In genomic region chr5:139671096-139671841, GRCh38 we compare ENCODE assay signal across 1 cellular context.
TF ChIP-seq lines count a peak whose summit lies in the region.

No MANE protein-coding gene starts in this region.

TF ChIP-seq in GM12878, 131 proteins besides CTCF, POLR2A, EP300 and RAD21 (continued from another document and continues in another):
- TF ChIP-seq, protein P1, sequence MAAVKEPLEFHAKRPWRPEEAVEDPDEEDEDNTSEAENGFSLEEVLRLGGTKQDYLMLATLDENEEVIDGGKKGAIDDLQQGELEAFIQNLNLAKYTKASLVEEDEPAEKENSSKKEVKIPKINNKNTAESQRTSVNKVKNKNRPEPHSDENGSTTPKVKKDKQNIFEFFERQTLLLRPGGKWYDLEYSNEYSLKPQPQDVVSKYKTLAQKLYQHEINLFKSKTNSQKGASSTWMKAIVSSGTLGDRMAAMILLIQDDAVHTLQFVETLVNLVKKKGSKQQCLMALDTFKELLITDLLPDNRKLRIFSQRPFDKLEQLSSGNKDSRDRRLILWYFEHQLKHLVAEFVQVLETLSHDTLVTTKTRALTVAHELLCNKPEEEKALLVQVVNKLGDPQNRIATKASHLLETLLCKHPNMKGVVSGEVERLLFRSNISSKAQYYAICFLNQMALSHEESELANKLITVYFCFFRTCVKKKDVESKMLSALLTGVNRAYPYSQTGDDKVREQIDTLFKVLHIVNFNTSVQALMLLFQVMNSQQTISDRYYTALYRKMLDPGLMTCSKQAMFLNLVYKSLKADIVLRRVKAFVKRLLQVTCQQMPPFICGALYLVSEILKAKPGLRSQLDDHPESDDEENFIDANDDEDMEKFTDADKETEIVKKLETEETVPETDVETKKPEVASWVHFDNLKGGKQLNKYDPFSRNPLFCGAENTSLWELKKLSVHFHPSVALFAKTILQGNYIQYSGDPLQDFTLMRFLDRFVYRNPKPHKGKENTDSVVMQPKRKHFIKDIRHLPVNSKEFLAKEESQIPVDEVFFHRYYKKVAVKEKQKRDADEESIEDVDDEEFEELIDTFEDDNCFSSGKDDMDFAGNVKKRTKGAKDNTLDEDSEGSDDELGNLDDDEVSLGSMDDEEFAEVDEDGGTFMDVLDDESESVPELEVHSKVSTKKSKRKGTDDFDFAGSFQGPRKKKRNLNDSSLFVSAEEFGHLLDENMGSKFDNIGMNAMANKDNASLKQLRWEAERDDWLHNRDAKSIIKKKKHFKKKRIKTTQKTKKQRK (IDR thresholded peaks at IDR 0.05; ENCODE audit: low read depth, low read length) = no peak
- TF ChIP-seq IKZF1 (conservative IDR thresholded peaks at IDR 0.05) (peak; percentile 90), USF2 (IDR thresholded peaks at IDR 0.05; ENCODE audit: borderline replicate concordance, low read depth, low read length) (no peak), NR2C1 (IDR thresholded peaks at IDR 0.05) (no peak), SUPT20H (IDR thresholded peaks at IDR 0.05; ENCODE audit: borderline replicate concordance, control insufficient read depth, low read depth, low read length) (no peak), KAT2A (conservative IDR thresholded peaks at IDR 0.05; ENCODE audit: control insufficient read depth, low read depth, low read length) (no peak), HDAC2 (IDR thresholded peaks at IDR 0.05) (no peak), JUND (IDR thresholded peaks at IDR 0.05; ENCODE audit: low read depth, low read length) (no peak), NFIC (IDR thresholded peaks at IDR 0.05; ENCODE audit: low read depth, low read length) (no peak), STAT1 (conservative IDR thresholded peaks at IDR 0.05) (no peak), ZBED1 (IDR thresholded peaks at IDR 0.05; ENCODE audit: borderline replicate concordance) (no peak), ZZZ3 (IDR thresholded peaks at IDR 0.05; ENCODE audit: control insufficient read depth, insufficient read length, low read depth) (no peak), DPF2 (IDR thresholded peaks at IDR 0.05) (peak; percentile 59), CBFB (IDR thresholded peaks at IDR 0.05; ENCODE audit: low read depth) (no peak), MEF2A (IDR thresholded peaks at IDR 0.05; ENCODE audit: insufficient read depth, low read depth, low read length) (0 out of 2 replicates have a peak, but pooled peaks have one; percentile 53), NFXL1 (IDR thresholded peaks at IDR 0.05; ENCODE audit: borderline replicate concordance) (no peak), BMI1 (IDR thresholded peaks at IDR 0.05; ENCODE audit: borderline replicate concordance) (no peak), MYC (IDR thresholded peaks at IDR 0.05; ENCODE audit: insufficient read depth, insufficient read length, insufficient replicate concordance, low read length, severe bottlenecking) (no peak), SIN3A (IDR thresholded peaks at IDR 0.05; ENCODE audit: low read depth, low read length) (no peak), MTA3 (IDR thresholded peaks at IDR 0.05; ENCODE audit: borderline replicate concordance, low read length) (no peak), NRF1 (conservative IDR thresholded peaks at IDR 0.05; ENCODE audit: low read depth, low read length) (no peak), CHD2 (IDR thresholded peaks at IDR 0.05; ENCODE audit: borderline replicate concordance, low read depth, low read length) (no peak), EGR1 (IDR thresholded peaks at IDR 0.05; ENCODE audit: borderline replicate concordance in 1 of 2, low read depth in 2 of 2, low read length in 2 of 2) (peak in 1 of 2 experiments; percentile 59; a peak in 1 of 3 replicates), KDM1A (IDR thresholded peaks at IDR 0.05; ENCODE audit: borderline replicate concordance) (no peak), SUZ12 (IDR thresholded peaks at IDR 0.05; ENCODE audit: unreplicated experiment) (no peak), SMAD5 (IDR thresholded peaks at IDR 0.05; ENCODE audit: low read depth) (no peak), RBBP5 (conservative IDR thresholded peaks at IDR 0.05) (no peak), CHD4 (IDR thresholded peaks at IDR 0.05) (no peak), MYB (IDR thresholded peaks at IDR 0.05; ENCODE audit: borderline replicate concordance, low read depth, low read length) (no peak), POU2F2 (IDR thresholded peaks at IDR 0.05; ENCODE audit: borderline replicate concordance, low read depth, low read length) (no peak), FOS (IDR thresholded peaks at IDR 0.05; ENCODE audit: borderline replicate concordance, extremely low read depth, insufficient read length) (no peak), ZNF384 (IDR thresholded peaks at IDR 0.05; ENCODE audit: borderline replicate concordance, low read depth, low read length) (no peak)
- TF ChIP-seq, protein P2, sequence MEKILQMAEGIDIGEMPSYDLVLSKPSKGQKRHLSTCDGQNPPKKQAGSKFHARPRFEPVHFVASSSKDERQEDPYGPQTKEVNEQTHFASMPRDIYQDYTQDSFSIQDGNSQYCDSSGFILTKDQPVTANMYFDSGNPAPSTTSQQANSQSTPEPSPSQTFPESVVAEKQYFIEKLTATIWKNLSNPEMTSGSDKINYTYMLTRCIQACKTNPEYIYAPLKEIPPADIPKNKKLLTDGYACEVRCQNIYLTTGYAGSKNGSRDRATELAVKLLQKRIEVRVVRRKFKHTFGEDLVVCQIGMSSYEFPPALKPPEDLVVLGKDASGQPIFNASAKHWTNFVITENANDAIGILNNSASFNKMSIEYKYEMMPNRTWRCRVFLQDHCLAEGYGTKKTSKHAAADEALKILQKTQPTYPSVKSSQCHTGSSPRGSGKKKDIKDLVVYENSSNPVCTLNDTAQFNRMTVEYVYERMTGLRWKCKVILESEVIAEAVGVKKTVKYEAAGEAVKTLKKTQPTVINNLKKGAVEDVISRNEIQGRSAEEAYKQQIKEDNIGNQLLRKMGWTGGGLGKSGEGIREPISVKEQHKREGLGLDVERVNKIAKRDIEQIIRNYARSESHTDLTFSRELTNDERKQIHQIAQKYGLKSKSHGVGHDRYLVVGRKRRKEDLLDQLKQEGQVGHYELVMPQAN (conservative IDR thresholded peaks at IDR 0.05) = no peak; the same call in 1 of the 2 replicates
- TF ChIP-seq, protein P3, sequence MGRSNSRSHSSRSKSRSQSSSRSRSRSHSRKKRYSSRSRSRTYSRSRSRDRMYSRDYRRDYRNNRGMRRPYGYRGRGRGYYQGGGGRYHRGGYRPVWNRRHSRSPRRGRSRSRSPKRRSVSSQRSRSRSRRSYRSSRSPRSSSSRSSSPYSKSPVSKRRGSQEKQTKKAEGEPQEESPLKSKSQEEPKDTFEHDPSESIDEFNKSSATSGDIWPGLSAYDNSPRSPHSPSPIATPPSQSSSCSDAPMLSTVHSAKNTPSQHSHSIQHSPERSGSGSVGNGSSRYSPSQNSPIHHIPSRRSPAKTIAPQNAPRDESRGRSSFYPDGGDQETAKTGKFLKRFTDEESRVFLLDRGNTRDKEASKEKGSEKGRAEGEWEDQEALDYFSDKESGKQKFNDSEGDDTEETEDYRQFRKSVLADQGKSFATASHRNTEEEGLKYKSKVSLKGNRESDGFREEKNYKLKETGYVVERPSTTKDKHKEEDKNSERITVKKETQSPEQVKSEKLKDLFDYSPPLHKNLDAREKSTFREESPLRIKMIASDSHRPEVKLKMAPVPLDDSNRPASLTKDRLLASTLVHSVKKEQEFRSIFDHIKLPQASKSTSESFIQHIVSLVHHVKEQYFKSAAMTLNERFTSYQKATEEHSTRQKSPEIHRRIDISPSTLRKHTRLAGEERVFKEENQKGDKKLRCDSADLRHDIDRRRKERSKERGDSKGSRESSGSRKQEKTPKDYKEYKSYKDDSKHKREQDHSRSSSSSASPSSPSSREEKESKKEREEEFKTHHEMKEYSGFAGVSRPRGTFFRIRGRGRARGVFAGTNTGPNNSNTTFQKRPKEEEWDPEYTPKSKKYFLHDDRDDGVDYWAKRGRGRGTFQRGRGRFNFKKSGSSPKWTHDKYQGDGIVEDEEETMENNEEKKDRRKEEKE (IDR thresholded peaks at IDR 0.05) = no peak
- TF ChIP-seq, protein P4, sequence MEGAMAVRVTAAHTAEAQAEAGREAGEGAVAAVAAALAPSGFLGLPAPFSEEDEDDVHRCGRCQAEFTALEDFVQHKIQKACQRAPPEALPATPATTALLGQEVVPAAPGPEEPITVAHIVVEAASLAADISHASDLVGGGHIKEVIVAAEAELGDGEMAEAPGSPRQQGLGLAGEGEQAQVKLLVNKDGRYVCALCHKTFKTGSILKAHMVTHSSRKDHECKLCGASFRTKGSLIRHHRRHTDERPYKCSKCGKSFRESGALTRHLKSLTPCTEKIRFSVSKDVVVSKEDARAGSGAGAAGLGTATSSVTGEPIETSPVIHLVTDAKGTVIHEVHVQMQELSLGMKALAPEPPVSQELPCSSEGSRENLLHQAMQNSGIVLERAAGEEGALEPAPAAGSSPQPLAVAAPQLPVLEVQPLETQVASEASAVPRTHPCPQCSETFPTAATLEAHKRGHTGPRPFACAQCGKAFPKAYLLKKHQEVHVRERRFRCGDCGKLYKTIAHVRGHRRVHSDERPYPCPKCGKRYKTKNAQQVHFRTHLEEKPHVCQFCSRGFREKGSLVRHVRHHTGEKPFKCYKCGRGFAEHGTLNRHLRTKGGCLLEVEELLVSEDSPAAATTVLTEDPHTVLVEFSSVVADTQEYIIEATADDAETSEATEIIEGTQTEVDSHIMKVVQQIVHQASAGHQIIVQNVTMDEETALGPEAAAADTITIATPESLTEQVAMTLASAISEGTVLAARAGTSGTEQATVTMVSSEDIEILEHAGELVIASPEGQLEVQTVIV (IDR thresholded peaks at IDR 0.05; ENCODE audit: borderline replicate concordance, partially characterized antibody) = no peak
- TF ChIP-seq, protein P5, sequence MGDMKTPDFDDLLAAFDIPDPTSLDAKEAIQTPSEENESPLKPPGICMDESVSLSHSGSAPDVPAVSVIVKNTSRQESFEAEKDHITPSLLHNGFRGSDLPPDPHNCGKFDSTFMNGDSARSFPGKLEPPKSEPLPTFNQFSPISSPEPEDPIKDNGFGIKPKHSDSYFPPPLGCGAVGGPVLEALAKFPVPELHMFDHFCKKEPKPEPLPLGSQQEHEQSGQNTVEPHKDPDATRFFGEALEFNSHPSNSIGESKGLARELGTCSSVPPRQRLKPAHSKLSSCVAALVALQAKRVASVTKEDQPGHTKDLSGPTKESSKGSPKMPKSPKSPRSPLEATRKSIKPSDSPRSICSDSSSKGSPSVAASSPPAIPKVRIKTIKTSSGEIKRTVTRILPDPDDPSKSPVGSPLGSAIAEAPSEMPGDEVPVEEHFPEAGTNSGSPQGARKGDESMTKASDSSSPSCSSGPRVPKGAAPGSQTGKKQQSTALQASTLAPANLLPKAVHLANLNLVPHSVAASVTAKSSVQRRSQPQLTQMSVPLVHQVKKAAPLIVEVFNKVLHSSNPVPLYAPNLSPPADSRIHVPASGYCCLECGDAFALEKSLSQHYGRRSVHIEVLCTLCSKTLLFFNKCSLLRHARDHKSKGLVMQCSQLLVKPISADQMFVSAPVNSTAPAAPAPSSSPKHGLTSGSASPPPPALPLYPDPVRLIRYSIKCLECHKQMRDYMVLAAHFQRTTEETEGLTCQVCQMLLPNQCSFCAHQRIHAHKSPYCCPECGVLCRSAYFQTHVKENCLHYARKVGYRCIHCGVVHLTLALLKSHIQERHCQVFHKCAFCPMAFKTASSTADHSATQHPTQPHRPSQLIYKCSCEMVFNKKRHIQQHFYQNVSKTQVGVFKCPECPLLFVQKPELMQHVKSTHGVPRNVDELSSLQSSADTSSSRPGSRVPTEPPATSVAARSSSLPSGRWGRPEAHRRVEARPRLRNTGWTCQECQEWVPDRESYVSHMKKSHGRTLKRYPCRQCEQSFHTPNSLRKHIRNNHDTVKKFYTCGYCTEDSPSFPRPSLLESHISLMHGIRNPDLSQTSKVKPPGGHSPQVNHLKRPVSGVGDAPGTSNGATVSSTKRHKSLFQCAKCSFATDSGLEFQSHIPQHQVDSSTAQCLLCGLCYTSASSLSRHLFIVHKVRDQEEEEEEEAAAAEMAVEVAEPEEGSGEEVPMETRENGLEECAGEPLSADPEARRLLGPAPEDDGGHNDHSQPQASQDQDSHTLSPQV (IDR thresholded peaks at IDR 0.05) = no peak
- TF ChIP-seq, protein P6, sequence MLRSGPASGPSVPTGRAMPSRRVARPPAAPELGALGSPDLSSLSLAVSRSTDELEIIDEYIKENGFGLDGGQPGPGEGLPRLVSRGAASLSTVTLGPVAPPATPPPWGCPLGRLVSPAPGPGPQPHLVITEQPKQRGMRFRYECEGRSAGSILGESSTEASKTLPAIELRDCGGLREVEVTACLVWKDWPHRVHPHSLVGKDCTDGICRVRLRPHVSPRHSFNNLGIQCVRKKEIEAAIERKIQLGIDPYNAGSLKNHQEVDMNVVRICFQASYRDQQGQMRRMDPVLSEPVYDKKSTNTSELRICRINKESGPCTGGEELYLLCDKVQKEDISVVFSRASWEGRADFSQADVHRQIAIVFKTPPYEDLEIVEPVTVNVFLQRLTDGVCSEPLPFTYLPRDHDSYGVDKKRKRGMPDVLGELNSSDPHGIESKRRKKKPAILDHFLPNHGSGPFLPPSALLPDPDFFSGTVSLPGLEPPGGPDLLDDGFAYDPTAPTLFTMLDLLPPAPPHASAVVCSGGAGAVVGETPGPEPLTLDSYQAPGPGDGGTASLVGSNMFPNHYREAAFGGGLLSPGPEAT (IDR thresholded peaks at IDR 0.05; ENCODE audit: low read depth) = peak; percentile 45; the same call in 1 of the 2 replicates
- TF ChIP-seq, protein P7, sequence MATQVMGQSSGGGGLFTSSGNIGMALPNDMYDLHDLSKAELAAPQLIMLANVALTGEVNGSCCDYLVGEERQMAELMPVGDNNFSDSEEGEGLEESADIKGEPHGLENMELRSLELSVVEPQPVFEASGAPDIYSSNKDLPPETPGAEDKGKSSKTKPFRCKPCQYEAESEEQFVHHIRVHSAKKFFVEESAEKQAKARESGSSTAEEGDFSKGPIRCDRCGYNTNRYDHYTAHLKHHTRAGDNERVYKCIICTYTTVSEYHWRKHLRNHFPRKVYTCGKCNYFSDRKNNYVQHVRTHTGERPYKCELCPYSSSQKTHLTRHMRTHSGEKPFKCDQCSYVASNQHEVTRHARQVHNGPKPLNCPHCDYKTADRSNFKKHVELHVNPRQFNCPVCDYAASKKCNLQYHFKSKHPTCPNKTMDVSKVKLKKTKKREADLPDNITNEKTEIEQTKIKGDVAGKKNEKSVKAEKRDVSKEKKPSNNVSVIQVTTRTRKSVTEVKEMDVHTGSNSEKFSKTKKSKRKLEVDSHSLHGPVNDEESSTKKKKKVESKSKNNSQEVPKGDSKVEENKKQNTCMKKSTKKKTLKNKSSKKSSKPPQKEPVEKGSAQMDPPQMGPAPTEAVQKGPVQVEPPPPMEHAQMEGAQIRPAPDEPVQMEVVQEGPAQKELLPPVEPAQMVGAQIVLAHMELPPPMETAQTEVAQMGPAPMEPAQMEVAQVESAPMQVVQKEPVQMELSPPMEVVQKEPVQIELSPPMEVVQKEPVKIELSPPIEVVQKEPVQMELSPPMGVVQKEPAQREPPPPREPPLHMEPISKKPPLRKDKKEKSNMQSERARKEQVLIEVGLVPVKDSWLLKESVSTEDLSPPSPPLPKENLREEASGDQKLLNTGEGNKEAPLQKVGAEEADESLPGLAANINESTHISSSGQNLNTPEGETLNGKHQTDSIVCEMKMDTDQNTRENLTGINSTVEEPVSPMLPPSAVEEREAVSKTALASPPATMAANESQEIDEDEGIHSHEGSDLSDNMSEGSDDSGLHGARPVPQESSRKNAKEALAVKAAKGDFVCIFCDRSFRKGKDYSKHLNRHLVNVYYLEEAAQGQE (IDR thresholded peaks at IDR 0.05; ENCODE audit: low read depth, low read length) = no peak
